ENCODE assay signal across 8 cellular contexts in the genomic region with DNA sequence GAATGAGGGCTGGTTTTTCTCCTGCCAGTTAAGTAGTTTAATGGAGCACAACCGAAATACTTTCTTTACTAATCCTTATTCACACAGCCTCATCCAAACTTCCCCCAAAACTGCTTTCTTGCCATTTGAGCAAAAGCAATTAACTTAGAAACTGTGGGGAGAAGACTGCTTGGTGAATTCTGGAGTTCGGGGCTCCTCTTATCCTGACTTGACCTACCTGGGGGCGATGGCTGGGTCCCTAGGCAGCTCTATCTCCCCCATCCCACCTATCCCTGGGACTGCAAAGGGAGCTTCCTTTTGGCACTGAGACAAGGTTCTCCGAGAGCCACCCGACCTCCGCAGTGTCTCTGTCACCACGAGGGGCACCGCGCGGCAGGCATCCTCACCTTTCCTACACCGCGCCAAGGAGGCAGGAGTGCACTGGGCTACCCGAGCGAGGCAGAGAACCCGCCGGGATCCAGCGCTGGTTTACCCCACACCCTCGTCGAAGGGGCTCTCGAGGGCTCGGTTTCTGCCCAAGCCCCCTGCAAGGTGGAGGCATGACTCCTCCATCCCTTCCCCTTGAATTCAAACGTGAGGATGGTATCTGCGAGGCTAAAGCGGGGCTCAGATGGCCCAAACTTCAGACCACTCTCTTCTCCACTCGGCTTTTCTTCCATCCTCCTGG. TPM values are rescaled to one million over a fixed set of nuclear protein-coding genes. Genes with fewer than 3 reads are reported as not detected.
DNase-seq lines count a peak whose midpoint lies in the region; ATAC-seq and TF ChIP-seq lines count a peak whose summit lies in the region.

No MANE protein-coding gene starts in this region.

- peak overlapping the region; percentile 74 for H3K9ac ChIP-seq in neuronal stem cell (ENCODE audit: low read depth, low read length, poor library complexity)

- no peak overlapping the region for H4K91ac ChIP-seq in neuronal stem cell (ENCODE audit: low read depth, low read length, poor library complexity)

- H2BK15ac ChIP-seq in neuronal stem cell (ENCODE audit: low read length): peak overlapping the region; percentile 32

- peak overlapping the region; percentile 20 for H2AK5ac ChIP-seq in neuronal stem cell (ENCODE audit: low read depth, low read length)

- H3K14ac ChIP-seq in neuronal stem cell (ENCODE audit: low read length): no peak overlapping the region

- H4K8ac ChIP-seq in neuronal stem cell (ENCODE audit: low read depth, low read length): no peak overlapping the region

- H3K18ac ChIP-seq in neuronal stem cell (ENCODE audit: low read length): peak overlapping the region; percentile 49

- H3K36me3 Mint-ChIP-seq in CD14-positive monocyte: peaks cover 24 to 34% of the 10 kb centered on the region in 2 donors

- H3K4me1 Mint-ChIP-seq in CD14-positive monocyte: peaks cover 35% of the 10 kb centered on the region

- H3K4me3 Mint-ChIP-seq in CD14-positive monocyte: peak overlapping the region; percentile 90 to 94

- peaks cover 10% of the 10 kb centered on the region for H3K79me1 ChIP-seq in neuronal stem cell (ENCODE audit: low read depth, low read length)

- WGBS in neuronal stem cell (ENCODE audit: extremely low coverage in 2 of 2, insufficient read length in 2 of 2, insufficient replicate concordance in 1 of 2), 2 donors: no CpG with 5 or more reads among the region's 25 CpGs

- peak overlapping the region; percentile 94 for H3K4me3 ChIP-seq in fibroblast of mammary gland (ENCODE audit: control insufficient read depth, low read depth, low read length)
- H3K4me3 ChIP-seq in neuronal stem cell (ENCODE audit: low read length in 2 of 2): peak overlapping the region; percentile 90 to 96

- H2BK120ac ChIP-seq in neuronal stem cell (ENCODE audit: low read depth, low read length): no peak overlapping the region

- peak overlapping the region; percentile 74 for H3K4me2 ChIP-seq in neuronal stem cell (ENCODE audit: insufficient read depth, low read length, poor library complexity, severe bottlenecking)

- no peaks in the 10 kb centered on the region for H3K27me3 ChIP-seq in neuronal stem cell (ENCODE audit: control insufficient read depth in 3 of 3, insufficient read depth in 3 of 3, low read depth in 1 of 3, low read length in 3 of 3)

- H3K4me1 ChIP-seq in neuronal stem cell (ENCODE audit: control insufficient read depth in 2 of 2, insufficient read depth in 1 of 2, low read depth in 1 of 2, low read length in 2 of 2): peaks cover 8 to 15% of the 10 kb centered on the region in 2 donors

- H2AFZ ChIP-seq in neuronal stem cell (ENCODE audit: low read length): peak overlapping the region; percentile 91

- no peak overlapping the region for H3K23ac ChIP-seq in neuronal stem cell (ENCODE audit: low read depth, low read length, poor library complexity)

- no peak overlapping the region for H2BK12ac ChIP-seq in neuronal stem cell (ENCODE audit: low read length)

- ATAC-seq in GM21528 (IDR thresholded peaks at IDR 0.05; ENCODE audit: low FRiP score, unreplicated experiment): peak; percentile 26

- intact Hi-C loops in CD14-positive monocyte (cut with micrococcal nuclease): loop anchor here in 1 of 2 donors (1.0 to 10.0 kb wide), 6 partner anchors 30 to 995 kb away; a partner anchor contains a TSS

- peaks cover 10 to 31% of the 10 kb centered on the region in 2 donors for H3K36me3 ChIP-seq in neuronal stem cell (replicated peaks in 1 of 2; ENCODE audit: control insufficient read depth in 2 of 2, insufficient read depth in 2 of 2, low read length in 2 of 2)

- H3K4ac ChIP-seq in neuronal stem cell (ENCODE audit: low read length): no peak overlapping the region

- peaks cover 0 to 3% (median 0%) of the 10 kb centered on the region in 7 donors for H3K9me3 Mint-ChIP-seq in CD14-positive monocyte

- H3K27ac ChIP-seq in neuronal stem cell (replicated peaks; ENCODE audit: low read length): peak overlapping the region; percentile 41

- H3K27me3 Mint-ChIP-seq in CD14-positive monocyte (ENCODE audit: low read depth in 3 of 3): no peaks in the 10 kb centered on the region

- DNase-seq in CD14-positive monocyte (ENCODE audit: low spot score) (no peak), NCI-H2171 (lab: John Stamatoyannopoulos, UW) (peak; percentile 51), fibroblast of mammary gland (ENCODE audit: low read depth) (no peak), neuronal stem cell (ENCODE audit: low spot score) (peak; percentile 3), ureter (ENCODE audit: low spot score) (peak; percentile 62), GF-D8 (lab: John Stamatoyannopoulos, UW) (no peak)
- DNase-seq in activated T-cell treated with anti-CD3 and anti-CD28 coated beads, Interleukin-2, amount 50 U/mL, for 1 hour: peak; percentile 57

- no peaks in the 10 kb centered on the region for H3K9me3 ChIP-seq in neuronal stem cell (replicated peaks in 1 of 2; ENCODE audit: control insufficient read depth in 2 of 2, insufficient read depth in 1 of 2, low read depth in 1 of 2, low read length in 2 of 2)

- H2BK5ac ChIP-seq in neuronal stem cell (ENCODE audit: low read length): peak overlapping the region; percentile 0

- peak overlapping the region; percentile 97 to 100 (median 98) for H3K27ac Mint-ChIP-seq in CD14-positive monocyte

- TF ChIP-seq CTCF in CD14-positive monocyte (IDR thresholded peaks at IDR 0.05): no peak
- no peak for TF ChIP-seq CTCF in fibroblast of mammary gland (conservative IDR thresholded peaks at IDR 0.05; ENCODE audit: control insufficient read depth, insufficient read depth, low read depth, low read length)

RNA-seq across cellular contexts. Expression of a gene that starts 0.7 kb away (rescaled TPM):
- 10 to 100 TPM; 15.8 to 33.7 TPM for polyA plus RNA-seq in CD14-positive monocyte
- 23.6 TPM for polyA plus RNA-seq in neuronal stem cell (2013, experiment 1 of 2)
- 24.6 TPM for polyA plus RNA-seq in neuronal stem cell (2013, experiment 2 of 2)
- 38.7 TPM for total RNA-seq in ureter

RNA-seq across cellular contexts. Expression of a gene that starts 1.0 kb away (rescaled TPM):
- polyA plus RNA-seq in CD14-positive monocyte: 100 to 1,000 TPM; 267 to 286 TPM
- polyA plus RNA-seq in neuronal stem cell (2013, experiment 1 of 2): 314 TPM
- polyA plus RNA-seq in neuronal stem cell (2013, experiment 2 of 2): 306 TPM
- 209 TPM for total RNA-seq in ureter

RNA-seq across cellular contexts. Expression of a gene that starts 30.5 kb away (rescaled TPM):
- 10 to 100 TPM; 15.6 to 23.5 TPM for polyA plus RNA-seq in CD14-positive monocyte
- 13.7 TPM for polyA plus RNA-seq in neuronal stem cell (2013, experiment 1 of 2)
- 12.6 TPM for polyA plus RNA-seq in neuronal stem cell (2013, experiment 2 of 2)
- 18.7 TPM for total RNA-seq in ureter

RNA-seq across cellular contexts. Expression of a gene that starts 59.3 kb away (rescaled TPM):
- polyA plus RNA-seq in CD14-positive monocyte: not detected
- polyA plus RNA-seq in neuronal stem cell (2013, experiment 1 of 2): 1.4 TPM
- 1.4 TPM for polyA plus RNA-seq in neuronal stem cell (2013, experiment 2 of 2)
- 1.8 TPM for total RNA-seq in ureter

Comparison
In these comparisons a context has a peak if more than half of its experiments do, and no peak if none do; other contexts are left out.
1. DNase-seq: peak in NCI-H2171 (single experiment), activated T-cell treated with anti-CD3 and anti-CD28 coated beads, Interleukin-2, amount 50 U/mL, for 1 hour (single experiment), neuronal stem cell (single experiment) and ureter (single experiment); none in CD14-positive monocyte (single experiment), fibroblast of mammary gland (single experiment) and GF-D8 (single experiment).